ENCODE assay signal across 9 cellular contexts in genomic region chr11:128621491-128622136, GRCh38. TPM values are rescaled to one million over a fixed set of nuclear protein-coding genes. Genes with fewer than 3 reads are reported as not detected.
DNase-seq lines count a peak whose midpoint lies in the region; ATAC-seq and TF ChIP-seq lines count a peak whose summit lies in the region.
"Had no signal": no experiment of that assay in that cellular context is flagged by ENCODE, and none has a peak within 500 bp of the region (broad histone marks: within the 10 kb centered on the region; RNA-seq: fewer than 3 reads in every experiment).

No MANE protein-coding gene starts in this region.

- no peak overlapping the region for H3K27ac Mint-ChIP-seq in nephron progenitor cell

- peaks cover 40% of the 10 kb centered on the region for H3K27me3 Mint-ChIP-seq in nephron progenitor cell (ENCODE audit: low read depth, poor library complexity)

- peak; percentile 97 for DNase-seq in AG10803 (ENCODE audit: low read depth)
- DNase-seq in MG63 = peak; percentile 75
- peak; percentile 36 for DNase-seq in epithelial cell of esophagus (ENCODE audit: low read depth)
- peak; percentile 30 for DNase-seq in nephron progenitor cell
- no peak for DNase-seq in iPS-NIHi11 (ENCODE audit: low spot score)
- no peak for DNase-seq in GM10248 (ENCODE audit: extremely low spot score)
- DNase-seq in NCI-H2081 treated with DMSO at 0.1 percent for 48 hours (lab: John Stamatoyannopoulos, UW) = no peak
- DNase-seq: NCI-H1436 had no signal

- H3K9me3 ChIP-seq in MG63 = no peaks in the 10 kb centered on the region

- CTCF ChIA-PET in GM10248 (lab: Yijun Ruan, JAX) = interaction anchor here (0.7 to 9.6 kb wide), 10 partner anchors 9 to 465 kb away, joined by 3 to 82 read pairs (median 4); no protein-coding TSS in a partner anchor

- POLR2A ChIA-PET in GM10248 (lab: Yijun Ruan, JAX) = no interaction called here

- H3K9me3 Mint-ChIP-seq in nephron progenitor cell = no peaks in the 10 kb centered on the region

- H3K4me3 ChIP-seq in AG10803 (ENCODE audit: low read length) (no peak overlapping the region; the same call in 1 of the 2 replicates), MG63 (no peak overlapping the region), epithelial cell of esophagus (ENCODE audit: low read length) (no peak overlapping the region)

- peak overlapping the region; percentile 16 for H3K4me3 Mint-ChIP-seq in nephron progenitor cell

- H3K36me3 ChIP-seq in MG63 = no peaks in the 10 kb centered on the region

- H3K36me3 Mint-ChIP-seq in nephron progenitor cell (ENCODE audit: low read depth) = no peaks in the 10 kb centered on the region

- peaks cover 97% of the 10 kb centered on the region for H3K4me1 Mint-ChIP-seq in nephron progenitor cell

- TF ChIP-seq CTCF in AG10803 (conservative IDR thresholded peaks at IDR 0.05; ENCODE audit: low read length) (no peak), epithelial cell of esophagus (IDR thresholded peaks at IDR 0.05; ENCODE audit: insufficient read depth, low read depth, low read length, missing control alignments) (no peak), nephron progenitor cell (IDR thresholded peaks at IDR 0.05) (no peak), GM10248 (IDR thresholded peaks at IDR 0.05; ENCODE audit: control extremely low read depth, extremely low read depth, low read depth, missing control alignments) (no peak)

- ATAC-seq in GM18861 (IDR thresholded peaks at IDR 0.05; ENCODE audit: unreplicated experiment) = no peak

- H3K27me3 ChIP-seq in MG63 = no peaks in the 10 kb centered on the region

RNA-seq across cellular contexts. Expression of gene ETS1, which starts 34.3 kb away (rescaled TPM):
- total RNA-seq in MG63 (2014; rRNA removed; shearing (Covaris generic); ENCODE audit: low replicate concordance) = 69.8 and 70.5 TPM in 2 replicates

Comparison
In these comparisons a context has a peak if more than half of its experiments do, and no peak if none do; other contexts are left out.
1. DNase-seq: peak in AG10803 (single experiment), MG63 (single experiment), epithelial cell of esophagus (single experiment) and nephron progenitor cell (single experiment); none in iPS-NIHi11 (single experiment), GM10248 (single experiment) and NCI-H2081 treated with DMSO at 0.1 percent for 48 hours (single experiment).